In the genomic region with DNA sequence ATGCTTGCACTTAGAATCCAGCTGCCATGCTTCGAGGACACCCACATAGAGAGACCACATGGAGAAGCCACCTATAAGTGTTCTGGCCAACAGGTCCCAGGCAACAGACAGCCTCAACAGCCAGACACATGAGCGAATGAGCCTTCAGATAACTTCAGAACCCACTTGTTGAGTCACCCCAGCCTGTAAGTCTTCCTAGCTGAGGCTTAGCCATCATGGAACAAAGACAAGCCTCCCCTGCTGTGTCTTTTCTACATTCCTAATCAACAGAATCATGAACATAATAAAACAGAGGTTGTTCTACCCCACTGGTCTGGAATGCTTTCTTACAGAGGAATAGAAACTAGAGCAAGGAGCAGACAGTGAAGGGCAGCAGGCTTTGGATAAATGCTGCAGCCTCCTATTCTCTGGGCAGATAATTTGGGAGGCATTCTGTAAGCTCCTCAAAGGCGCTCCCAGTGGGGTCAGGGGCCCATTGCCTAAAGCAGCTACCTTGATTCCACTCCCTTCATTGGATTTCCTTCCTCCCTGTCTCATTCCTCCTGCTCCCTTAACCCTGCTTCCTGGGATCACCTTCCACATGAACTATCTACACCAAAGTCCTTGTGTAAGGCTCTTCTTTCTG, we compare ENCODE assay signal across 17 cellular contexts. TPM values are rescaled to one million over a fixed set of nuclear protein-coding genes. Genes with fewer than 3 reads are reported as not detected.
DNase-seq lines count a peak whose midpoint lies in the region; ATAC-seq and TF ChIP-seq lines count a peak whose summit lies in the region.
"Had no signal": no experiment of that assay in that cellular context is flagged by ENCODE, and none has a peak within 500 bp of the region (broad histone marks: within the 10 kb centered on the region; RNA-seq: fewer than 3 reads in every experiment).

No MANE protein-coding gene starts in this region.

- peak; percentile 18 for DNase-seq in H4 (ENCODE audit: low spot score)
- DNase-seq in WTC11 (ENCODE audit: low spot score): no peak
- peak; percentile 71 to 89 for DNase-seq in foreskin keratinocyte
- DNase-seq in skeletal muscle cell (ENCODE audit: low read depth): peak; percentile 41
- no peak for DNase-seq in SW 1271 (lab: John Stamatoyannopoulos, UW)
- no peak for DNase-seq in stimulated activated CD8-positive, alpha-beta memory T cell treated with anti-CD3 and anti-CD28 coated beads, Interleukin-4, amount 100 ng/mL, for 48 hours
- DNase-seq: activated naive CD4-positive, alpha-beta T cell treated with anti-CD3 and anti-CD28 coated beads, Interleukin-2, amount 10 ng/mL, durations not matched to agents 7 days and 5 days; Caco-2; colonic mucosa; left lung; NCI-H1105 treated with DMSO at 0.1 percent for 48 hours; NCI-H526; transverse colon had no signal

- no peak overlapping the region for H3K27ac ChIP-seq in foreskin keratinocyte
- H3K27ac ChIP-seq: colonic mucosa, left lung, transverse colon had no signal

- no peaks in the 10 kb centered on the region for H3K9me3 Mint-ChIP-seq in WTC11
- H3K9me3 Mint-ChIP-seq: activated naive CD4-positive, alpha-beta T cell treated with anti-CD3 and anti-CD28 coated beads, Interleukin-2, amount 10 ng/mL, durations not matched to agents 7 days and 5 days had no signal

- no peaks in the 10 kb centered on the region for H3K36me3 Mint-ChIP-seq in WTC11
- H3K36me3 Mint-ChIP-seq: activated naive CD4-positive, alpha-beta T cell treated with anti-CD3 and anti-CD28 coated beads, Interleukin-2, amount 10 ng/mL, durations not matched to agents 7 days and 5 days had no signal

- H3K4me3 ChIP-seq in skeletal muscle cell (ENCODE audit: low read depth, low read length): no peak overlapping the region
- H3K4me3 ChIP-seq: colonic mucosa, HAP-1, left lung, transverse colon had no signal

- POLR2A ChIA-PET in WTC11 (lab: Charles Lee): no interaction called here

- no peak for TF ChIP-seq CTCF in WTC11 (IDR thresholded peaks at IDR 0.05)
- no peak for TF ChIP-seq CTCF in foreskin keratinocyte (conservative IDR thresholded peaks at IDR 0.05)

- H3K27ac Mint-ChIP-seq in WTC11: peak overlapping the region; percentile 97
- H3K27ac Mint-ChIP-seq: activated naive CD4-positive, alpha-beta T cell treated with anti-CD3 and anti-CD28 coated beads, Interleukin-2, amount 10 ng/mL, durations not matched to agents 7 days and 5 days had no signal

- H3K4me1 ChIP-seq in foreskin keratinocyte: peaks cover 23% of the 10 kb centered on the region

- H3K27me3 Mint-ChIP-seq in WTC11 (ENCODE audit: low read depth): peaks cover 24% of the 10 kb centered on the region

- peaks cover 41% of the 10 kb centered on the region for H3K4me1 Mint-ChIP-seq in WTC11

- no peak overlapping the region for H3K4me3 Mint-ChIP-seq in WTC11
- H3K4me3 Mint-ChIP-seq: activated naive CD4-positive, alpha-beta T cell treated with anti-CD3 and anti-CD28 coated beads, Interleukin-2, amount 10 ng/mL, durations not matched to agents 7 days and 5 days had no signal

- H3K27me3 ChIP-seq in foreskin keratinocyte: peaks cover 14% of the 10 kb centered on the region

- peak; percentile 17 for ATAC-seq in WTC11
- ATAC-seq in foreskin keratinocyte: peak; percentile 29
- ATAC-seq in GM19035 (IDR thresholded peaks at IDR 0.05; ENCODE audit: unreplicated experiment): no peak
- no peak for ATAC-seq in HG03457 (IDR thresholded peaks at IDR 0.05; ENCODE audit: unreplicated experiment)
- ATAC-seq: left lung had no signal

- CTCF ChIA-PET in WTC11 (lab: Charles Lee): interaction anchor here (1.0 to 7.9 kb wide), 13 partner anchors 13 to 572 kb away, joined by 3 to 240 read pairs (median 9); no protein-coding TSS in a partner anchor

TF ChIP-seq in WTC11, 78 proteins besides CTCF, POLR2A, EP300 and RAD21 (continues in another document):
- no peak for TF ChIP-seq GRHL2 (CRISPR knock-in tag; IDR thresholded peaks at IDR 0.05; ENCODE audit: insufficient replicate concordance, severe bottlenecking)
- TF ChIP-seq, protein P1, sequence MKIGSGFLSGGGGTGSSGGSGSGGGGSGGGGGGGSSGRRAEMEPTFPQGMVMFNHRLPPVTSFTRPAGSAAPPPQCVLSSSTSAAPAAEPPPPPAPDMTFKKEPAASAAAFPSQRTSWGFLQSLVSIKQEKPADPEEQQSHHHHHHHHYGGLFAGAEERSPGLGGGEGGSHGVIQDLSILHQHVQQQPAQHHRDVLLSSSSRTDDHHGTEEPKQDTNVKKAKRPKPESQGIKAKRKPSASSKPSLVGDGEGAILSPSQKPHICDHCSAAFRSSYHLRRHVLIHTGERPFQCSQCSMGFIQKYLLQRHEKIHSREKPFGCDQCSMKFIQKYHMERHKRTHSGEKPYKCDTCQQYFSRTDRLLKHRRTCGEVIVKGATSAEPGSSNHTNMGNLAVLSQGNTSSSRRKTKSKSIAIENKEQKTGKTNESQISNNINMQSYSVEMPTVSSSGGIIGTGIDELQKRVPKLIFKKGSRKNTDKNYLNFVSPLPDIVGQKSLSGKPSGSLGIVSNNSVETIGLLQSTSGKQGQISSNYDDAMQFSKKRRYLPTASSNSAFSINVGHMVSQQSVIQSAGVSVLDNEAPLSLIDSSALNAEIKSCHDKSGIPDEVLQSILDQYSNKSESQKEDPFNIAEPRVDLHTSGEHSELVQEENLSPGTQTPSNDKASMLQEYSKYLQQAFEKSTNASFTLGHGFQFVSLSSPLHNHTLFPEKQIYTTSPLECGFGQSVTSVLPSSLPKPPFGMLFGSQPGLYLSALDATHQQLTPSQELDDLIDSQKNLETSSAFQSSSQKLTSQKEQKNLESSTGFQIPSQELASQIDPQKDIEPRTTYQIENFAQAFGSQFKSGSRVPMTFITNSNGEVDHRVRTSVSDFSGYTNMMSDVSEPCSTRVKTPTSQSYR (CRISPR knock-in tag; IDR thresholded peaks at IDR 0.05): no peak
- peak; percentile 29; the same call in 1 of the 2 replicates for TF ChIP-seq ZNF423 (CRISPR knock-in tag; IDR thresholded peaks at IDR 0.05)
- TF ChIP-seq ETV6 (CRISPR knock-in tag; IDR thresholded peaks at IDR 0.05): peak; percentile 33; the same call in 1 of the 2 replicates
- peak; percentile 73; the same call in 1 of the 2 replicates for TF ChIP-seq TEAD1 (CRISPR knock-in tag; IDR thresholded peaks at IDR 0.05)
- TF ChIP-seq, protein P2, sequence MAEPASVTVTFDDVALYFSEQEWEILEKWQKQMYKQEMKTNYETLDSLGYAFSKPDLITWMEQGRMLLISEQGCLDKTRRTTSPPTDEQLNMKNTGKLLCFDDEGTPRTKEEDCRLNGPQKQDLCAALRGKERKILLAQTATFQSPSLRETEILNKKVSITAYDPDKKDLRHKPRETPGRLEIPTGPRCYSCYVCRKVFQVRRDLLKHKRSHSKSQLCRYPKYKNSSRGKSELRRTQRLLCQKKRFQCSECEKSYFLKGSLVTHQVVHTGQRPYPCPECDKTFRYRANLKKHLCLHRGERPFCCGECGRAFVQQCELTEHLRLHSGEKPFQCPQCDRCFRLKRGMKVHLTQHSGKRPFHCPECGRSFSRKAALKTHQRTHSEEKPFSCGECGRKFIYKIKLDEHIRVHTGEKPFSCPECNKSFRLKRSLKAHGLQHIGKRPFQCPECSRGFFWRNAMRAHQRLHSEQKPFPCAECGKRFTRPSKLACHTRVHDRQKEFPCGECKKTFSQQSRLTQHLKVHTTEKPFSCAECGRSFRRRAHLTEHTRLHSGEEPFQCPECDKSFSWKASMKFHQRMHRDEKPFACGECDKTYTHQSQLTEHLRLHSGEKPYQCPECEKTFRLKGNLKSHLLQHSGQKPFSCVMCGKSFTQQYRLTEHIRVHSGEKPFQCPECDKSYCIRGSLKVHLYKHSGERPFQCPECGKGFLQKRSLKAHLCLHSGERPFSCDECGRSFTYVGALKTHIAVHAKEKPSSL (CRISPR knock-in tag; conservative IDR thresholded peaks at IDR 0.05): no peak
- TF ChIP-seq, protein P3, sequence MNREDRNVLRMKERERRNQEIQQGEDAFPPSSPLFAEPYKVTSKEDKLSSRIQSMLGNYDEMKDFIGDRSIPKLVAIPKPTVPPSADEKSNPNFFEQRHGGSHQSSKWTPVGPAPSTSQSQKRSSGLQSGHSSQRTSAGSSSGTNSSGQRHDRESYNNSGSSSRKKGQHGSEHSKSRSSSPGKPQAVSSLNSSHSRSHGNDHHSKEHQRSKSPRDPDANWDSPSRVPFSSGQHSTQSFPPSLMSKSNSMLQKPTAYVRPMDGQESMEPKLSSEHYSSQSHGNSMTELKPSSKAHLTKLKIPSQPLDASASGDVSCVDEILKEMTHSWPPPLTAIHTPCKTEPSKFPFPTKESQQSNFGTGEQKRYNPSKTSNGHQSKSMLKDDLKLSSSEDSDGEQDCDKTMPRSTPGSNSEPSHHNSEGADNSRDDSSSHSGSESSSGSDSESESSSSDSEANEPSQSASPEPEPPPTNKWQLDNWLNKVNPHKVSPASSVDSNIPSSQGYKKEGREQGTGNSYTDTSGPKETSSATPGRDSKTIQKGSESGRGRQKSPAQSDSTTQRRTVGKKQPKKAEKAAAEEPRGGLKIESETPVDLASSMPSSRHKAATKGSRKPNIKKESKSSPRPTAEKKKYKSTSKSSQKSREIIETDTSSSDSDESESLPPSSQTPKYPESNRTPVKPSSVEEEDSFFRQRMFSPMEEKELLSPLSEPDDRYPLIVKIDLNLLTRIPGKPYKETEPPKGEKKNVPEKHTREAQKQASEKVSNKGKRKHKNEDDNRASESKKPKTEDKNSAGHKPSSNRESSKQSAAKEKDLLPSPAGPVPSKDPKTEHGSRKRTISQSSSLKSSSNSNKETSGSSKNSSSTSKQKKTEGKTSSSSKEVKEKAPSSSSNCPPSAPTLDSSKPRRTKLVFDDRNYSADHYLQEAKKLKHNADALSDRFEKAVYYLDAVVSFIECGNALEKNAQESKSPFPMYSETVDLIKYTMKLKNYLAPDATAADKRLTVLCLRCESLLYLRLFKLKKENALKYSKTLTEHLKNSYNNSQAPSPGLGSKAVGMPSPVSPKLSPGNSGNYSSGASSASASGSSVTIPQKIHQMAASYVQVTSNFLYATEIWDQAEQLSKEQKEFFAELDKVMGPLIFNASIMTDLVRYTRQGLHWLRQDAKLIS (CRISPR knock-in tag; IDR thresholded peaks at IDR 0.05; ENCODE audit: borderline replicate concordance): no peak

RNA-seq across cellular contexts. Expression of a gene that starts 4.6 kb away (rescaled TPM):
- total RNA-seq in H4 (2014; rRNA removed; shearing (Covaris generic)): 0.31 and 0.64 TPM in 2 replicates
- total RNA-seq in WTC11 (2021) (9.1 to 9.2 TPM (median 9.1 TPM) in 3 replicates), foreskin keratinocyte (0.54 and 0.60 TPM in 2 replicates)
- polyA plus RNA-seq in foreskin keratinocyte: 0.57 and 0.69 TPM in 2 replicates
- total RNA-seq: HT-29 had no signal

Comparison
In these comparisons a context has a peak if more than half of its experiments do, and no peak if none do; other contexts are left out.
1. DNase-seq: peak in H4 (single experiment), foreskin keratinocyte (2 of 2) and skeletal muscle cell (single experiment); none in WTC11 (single experiment), SW 1271 (0 of 2) and stimulated activated CD8-positive, alpha-beta memory T cell treated with anti-CD3 and anti-CD28 coated beads, Interleukin-4, amount 100 ng/mL, for 48 hours (single experiment).
2. ATAC-seq: peak in WTC11 (single experiment) and foreskin keratinocyte (single experiment); none in GM19035 (single experiment) and HG03457 (single experiment).